1 cellular context compared by ENCODE assay signal in genomic region chr2:42932271-42933151, GRCh38.
A peak's percentile ranks its signal among the peaks of the same experiment; 100 is the strongest.
TF ChIP-seq lines count a peak whose summit lies in the region.

No MANE protein-coding gene starts in this region.

TF ChIP-seq in HepG2, 621 proteins besides CTCF, POLR2A, EP300 and RAD21 (continued from another document):
- TF ChIP-seq ZNF407 (CRISPR knock-in tag; IDR thresholded peaks at IDR 0.05; ENCODE audit: not compliant biosample characterization) (peak; percentile 9), ZFP90 (CRISPR knock-in tag; IDR thresholded peaks at IDR 0.05; ENCODE audit: borderline replicate concordance) (peak; percentile 56; the same call in 1 of the 2 replicates), KLF12 (CRISPR knock-in tag; IDR thresholded peaks at IDR 0.05; ENCODE audit: borderline replicate concordance) (no peak)
